1 cellular context compared by ENCODE assay signal in genomic region chr10:96831867-96832720, GRCh38.
A peak's percentile ranks its signal among the peaks of the same experiment; 100 is the strongest.
TF ChIP-seq lines count a peak whose summit lies in the region.

LCOR (plus strand) TSS chr10:96832298; CDS start chr10:96949058, 116,760 bp downstream.

TF ChIP-seq in H1, 55 proteins besides CTCF, POLR2A, EP300 and RAD21:
- TF ChIP-seq PHF8 (conservative IDR thresholded peaks at IDR 0.05; ENCODE audit: low read depth, low read length) (peak; percentile 89), CREB1 (IDR thresholded peaks at IDR 0.05) (no peak), EGR1 (IDR thresholded peaks at IDR 0.05; ENCODE audit: borderline replicate concordance, low read depth, low read length) (peak; percentile 53; the same call in 1 of the 2 replicates), TAF1 (IDR thresholded peaks at IDR 0.05; ENCODE audit: low read depth, low read length) (peak; percentile 45), POLR2AphosphoS5 (IDR thresholded peaks at IDR 0.05; ENCODE audit: low read depth, low read length) (peak; percentile 86), RBBP5 (IDR thresholded peaks at IDR 0.05; ENCODE audit: borderline replicate concordance, low read depth, low read length) (0 out of 2 replicates have a peak, but pooled peaks have one; percentile 12), CTBP2 (IDR thresholded peaks at IDR 0.05; ENCODE audit: borderline replicate concordance, insufficient read depth, insufficient read length, low read length) (no peak), ASH2L (IDR thresholded peaks at IDR 0.05; ENCODE audit: low read length) (peak; percentile 55)
